In the genomic region with DNA sequence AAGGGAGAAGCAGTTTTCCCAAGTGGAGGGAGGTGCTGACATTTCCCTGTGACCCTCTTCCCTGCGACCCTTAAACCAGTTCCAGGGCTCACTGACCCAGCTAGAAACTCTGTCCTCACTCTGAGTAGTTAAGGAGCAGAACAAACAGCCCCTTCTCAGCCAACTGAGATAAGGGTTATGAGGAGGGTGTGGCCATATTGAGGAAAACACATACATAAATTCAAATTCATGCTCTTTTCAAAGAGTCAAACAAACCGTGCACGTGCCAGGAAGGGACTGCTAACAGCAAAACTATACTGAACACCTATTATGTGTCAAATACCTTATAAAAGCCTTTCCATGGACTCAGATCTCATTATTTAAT, we compare ENCODE assay signal across 9 cellular contexts. TPM values are rescaled to one million over a fixed set of nuclear protein-coding genes. Genes with fewer than 3 reads are reported as not detected.
A peak's percentile ranks its signal among the peaks of the same experiment; 100 is the strongest.
DNase-seq lines count a peak whose midpoint lies in the region; ATAC-seq and TF ChIP-seq lines count a peak whose summit lies in the region.
"Had no signal": no experiment of that assay in that cellular context is flagged by ENCODE, and none has a peak within 500 bp of the region (broad histone marks: within the 10 kb centered on the region; RNA-seq: fewer than 3 reads in every experiment).

No MANE protein-coding gene starts in this region.

- H3K9me3 ChIP-seq in right lobe of liver (no peaks in the 10 kb centered on the region), tibial artery (no peaks in the 10 kb centered on the region)

- no peak for TF ChIP-seq POLR2A in right lobe of liver (IDR thresholded peaks at IDR 0.05)

- peaks cover 82% of the 10 kb centered on the region for H3K4me1 Mint-ChIP-seq in activated CD8-positive, alpha-beta memory T cell treated with anti-CD3 and anti-CD28 coated beads, Interleukin-2, amount 10 ng/mL, durations not matched to agents 7 days and 5 days
- H3K4me1 Mint-ChIP-seq in activated CD4-positive, alpha-beta memory T cell treated with anti-CD3 and anti-CD28 coated beads for 36 hours (ENCODE audit: low read depth) = peaks cover 84% of the 10 kb centered on the region

- H3K36me3 ChIP-seq in right lobe of liver (no peaks in the 10 kb centered on the region), tibial artery (no peaks in the 10 kb centered on the region)

- TF ChIP-seq CTCF in right lobe of liver (IDR thresholded peaks at IDR 0.05) (no peak), tibial artery (IDR thresholded peaks at IDR 0.05) (no peak)

- H3K27ac Mint-ChIP-seq in activated CD8-positive, alpha-beta memory T cell treated with anti-CD3 and anti-CD28 coated beads, Interleukin-2, amount 10 ng/mL, durations not matched to agents 7 days and 5 days = peak overlapping the region; percentile 31
- H3K27ac Mint-ChIP-seq in activated CD4-positive, alpha-beta memory T cell treated with anti-CD3 and anti-CD28 coated beads for 36 hours = peak overlapping the region; percentile 52

- H3K27ac ChIP-seq in right lobe of liver (peak overlapping the region; percentile 6 to 42 (median 12)), tibial artery (peak overlapping the region; percentile 82 to 87)

- POLR2A ChIA-PET in activated CD4-positive, alpha-beta memory T cell treated with anti-CD3 and anti-CD28 coated beads for 36 hours (lab: Charles Lee) = no interaction called here

- no peaks in the 10 kb centered on the region for H3K27me3 Mint-ChIP-seq in activated CD8-positive, alpha-beta memory T cell treated with anti-CD3 and anti-CD28 coated beads, Interleukin-2, amount 10 ng/mL, durations not matched to agents 7 days and 5 days
- H3K27me3 Mint-ChIP-seq in activated CD4-positive, alpha-beta memory T cell treated with anti-CD3 and anti-CD28 coated beads for 36 hours = no peaks in the 10 kb centered on the region

- no peak for DNase-seq in activated CD8-positive, alpha-beta memory T cell treated with anti-CD3 and anti-CD28 coated beads, Interleukin-2, amount 10 ng/mL, durations not matched to agents 7 days and 5 days
- DNase-seq in activated CD8-positive, alpha-beta memory T cell treated with anti-CD3 and anti-CD28 coated beads for 24 hours = no peak
- DNase-seq in activated CD4-positive, alpha-beta memory T cell treated with anti-CD3 and anti-CD28 coated beads for 36 hours = no peak
- no peak for DNase-seq in right lobe of liver
- DNase-seq in tibial artery = no peak
- DNase-seq in glomerular visceral epithelial cell (ENCODE audit: extremely low spot score) = no peak
- DNase-seq: activated CD4-positive, alpha-beta T cell treated with anti-CD3 and anti-CD28 coated beads, Interleukin-2, amount 50 U/mL, for 48 hours had no signal

- no peak overlapping the region for H3K4me3 ChIP-seq in right lobe of liver
- H3K4me3 ChIP-seq in tibial artery = no peak overlapping the region

- H3K9me3 Mint-ChIP-seq in activated CD8-positive, alpha-beta memory T cell treated with anti-CD3 and anti-CD28 coated beads, Interleukin-2, amount 10 ng/mL, durations not matched to agents 7 days and 5 days (ENCODE audit: low read depth) = no peaks in the 10 kb centered on the region
- H3K9me3 Mint-ChIP-seq in activated CD4-positive, alpha-beta memory T cell treated with anti-CD3 and anti-CD28 coated beads for 36 hours = no peaks in the 10 kb centered on the region

- CTCF ChIA-PET in activated CD8-positive, alpha-beta memory T cell treated with anti-CD3 and anti-CD28 coated beads, Interleukin-2, amount 10 ng/mL, durations not matched to agents 7 days and 5 days (lab: Charles Lee) = interaction anchor here (0.7 to 1.8 kb wide), 7 partner anchors 9 to 289 kb away, joined by 3 to 11 read pairs (median 3); a partner anchor contains a TSS
- CTCF ChIA-PET in activated CD4-positive, alpha-beta memory T cell treated with anti-CD3 and anti-CD28 coated beads for 36 hours (lab: Charles Lee) = interaction anchor here (0.9 to 2.0 kb wide), 5 partner anchors 11 to 260 kb away, joined by 3 to 7 read pairs (median 3); no protein-coding TSS in a partner anchor

- peaks cover 0 to 64% (median 18%) of the 10 kb centered on the region in 4 donors for H3K4me1 ChIP-seq in right lobe of liver
- H3K4me1 ChIP-seq in tibial artery = peaks cover 0 to 64% (median 51%) of the 10 kb centered on the region in 4 donors

- H3K4me3 Mint-ChIP-seq in activated CD8-positive, alpha-beta memory T cell treated with anti-CD3 and anti-CD28 coated beads, Interleukin-2, amount 10 ng/mL, durations not matched to agents 7 days and 5 days = no peak overlapping the region
- no peak overlapping the region for H3K4me3 Mint-ChIP-seq in activated CD4-positive, alpha-beta memory T cell treated with anti-CD3 and anti-CD28 coated beads for 36 hours

- peaks cover 52% of the 10 kb centered on the region for H3K36me3 Mint-ChIP-seq in activated CD8-positive, alpha-beta memory T cell treated with anti-CD3 and anti-CD28 coated beads, Interleukin-2, amount 10 ng/mL, durations not matched to agents 7 days and 5 days
- peaks cover 23% of the 10 kb centered on the region for H3K36me3 Mint-ChIP-seq in activated CD4-positive, alpha-beta memory T cell treated with anti-CD3 and anti-CD28 coated beads for 36 hours

- no peak for ATAC-seq in activated CD8-positive, alpha-beta memory T cell treated with anti-CD3 and anti-CD28 coated beads, Interleukin-2, amount 10 ng/mL, durations not matched to agents 7 days and 5 days
- peak; percentile 35 to 59 (median 42) for ATAC-seq in right lobe of liver
- ATAC-seq in HG03280 (IDR thresholded peaks at IDR 0.05; ENCODE audit: unreplicated experiment) = no peak
- ATAC-seq in HG03196 (IDR thresholded peaks at IDR 0.05; ENCODE audit: unreplicated experiment) = no peak

- WGBS in right lobe of liver (ENCODE audit: insufficient coverage, low coverage, low lambda C conversion rate, missing lambda C conversion rate) = 5% methylated on average over 2 of the region's 3 CpGs

- intact Hi-C loops in activated CD4-positive, alpha-beta memory T cell treated with anti-CD3 and anti-CD28 coated beads for 36 hours (cut with micrococcal nuclease) = no loop called here
- intact Hi-C loops in right lobe of liver (cut with DNase I) = no loop called here
- intact Hi-C loops in tibial artery (cut with DNase I; ENCODE audit: low total_unique reads) = no loop called here

- H3K27me3 ChIP-seq in right lobe of liver (no peaks in the 10 kb centered on the region), tibial artery (no peaks in the 10 kb centered on the region)

RNA-seq across cellular contexts. Expression of a gene that starts 4.9 kb away (rescaled TPM):
- total RNA-seq in activated CD8-positive, alpha-beta memory T cell treated with anti-CD3 and anti-CD28 coated beads, Interleukin-2, amount 10 ng/mL, durations not matched to agents 7 days and 5 days = 100 to 1,000 TPM; 432 to 500 TPM
- total RNA-seq in activated CD4-positive, alpha-beta memory T cell treated with anti-CD3 and anti-CD28 coated beads for 36 hours = 100 to 1,000 TPM; 127 to 130 TPM
- 10 to 100 TPM in 3 of 6 experiments, 1 to 10 TPM in 3; 4.7 to 15.1 (median 9.8) TPM for total RNA-seq in right lobe of liver

Comparison
In these comparisons a context has a peak if more than half of its experiments do, and no peak if none do; other contexts are left out.
1. ATAC-seq: peak in right lobe of liver (4 of 4); none in activated CD8-positive, alpha-beta memory T cell treated with anti-CD3 and anti-CD28 coated beads, Interleukin-2, amount 10 ng/mL, durations not matched to agents 7 days and 5 days (single experiment), HG03280 (single experiment) and HG03196 (single experiment).
2. RNA of a gene that starts 4.9 kb away (total RNA-seq): 432 to 500 TPM in activated CD8-positive, alpha-beta memory T cell treated with anti-CD3 and anti-CD28 coated beads, Interleukin-2, amount 10 ng/mL, durations not matched to agents 7 days and 5 days and 127 to 130 TPM in activated CD4-positive, alpha-beta memory T cell treated with anti-CD3 and anti-CD28 coated beads for 36 hours; 4.7 to 15.1 TPM in right lobe of liver; every median in the first group is over 4 times any median in the second.